Comparison of ENCODE assay signal across 22 cellular contexts in the genomic region with DNA sequence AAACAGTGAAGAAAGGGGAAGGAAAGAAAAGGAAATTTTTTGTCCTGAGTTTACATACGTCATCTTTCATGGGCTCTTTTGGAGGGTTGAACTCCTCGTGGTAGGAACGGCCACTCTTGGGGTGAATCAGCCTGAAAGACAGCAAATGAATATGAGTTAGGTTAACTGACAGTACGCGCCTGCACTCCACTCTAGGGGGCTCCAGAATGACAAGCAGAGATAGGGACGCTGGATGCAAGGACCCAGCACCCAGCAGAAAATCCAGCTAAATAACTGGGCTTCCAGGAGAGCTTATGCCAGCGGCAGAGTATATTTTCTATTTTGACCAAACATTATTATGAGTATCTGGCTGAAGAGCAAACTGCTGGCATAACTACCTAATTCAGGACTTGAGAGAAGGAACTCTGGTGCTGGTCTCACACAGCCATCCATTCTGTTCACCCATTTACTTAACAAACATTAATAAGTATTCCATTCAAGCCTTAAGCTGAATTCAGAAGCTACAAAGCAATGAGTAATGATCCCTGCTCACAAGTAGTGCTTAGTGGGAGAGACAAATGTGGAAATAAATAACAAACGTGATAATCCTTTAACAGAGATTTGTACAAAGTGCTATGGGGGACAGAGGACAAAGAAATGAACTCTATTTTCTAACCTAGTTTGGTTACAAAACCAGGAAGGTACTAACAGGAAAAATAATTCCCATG. TPM values are rescaled to one million over a fixed set of nuclear protein-coding genes. Genes with fewer than 3 reads are reported as not detected.
DNase-seq lines count a peak whose midpoint lies in the region; ATAC-seq and TF ChIP-seq lines count a peak whose summit lies in the region.
"Had no signal": no experiment of that assay in that cellular context is flagged by ENCODE, and none has a peak within 500 bp of the region (broad histone marks: within the 10 kb centered on the region; RNA-seq: fewer than 3 reads in every experiment).

No MANE protein-coding gene starts in this region.

- no peak overlapping the region for H3K27ac ChIP-seq in OCI-LY7 (ENCODE audit: low read depth, low read length, poor library complexity, severe bottlenecking)
- peak overlapping the region in 44 of 59 donors; percentile 2 to 77 (median 48) for H3K27ac ChIP-seq in dorsolateral prefrontal cortex
- H3K27ac ChIP-seq in smooth muscle cell (ENCODE audit: low read depth): no peak overlapping the region
- H3K27ac ChIP-seq: lower lobe of right lung, vagina had no signal

- H3K4me3 Mint-ChIP-seq in T-helper 1 cell treated with Interleukin-12 subunit alpha and Interleukin-12 subunit beta and Interleukin-4 antibody, amounts not matched to agents 30 μg/mL and 1 μg/mL, for 36 hours: no peak overlapping the region
- H3K4me3 Mint-ChIP-seq in progenitor cell of endocrine pancreas (ENCODE audit: low read depth): no peak overlapping the region
- H3K4me3 Mint-ChIP-seq: activated B cell treated with CpG ODN at 0.5 μM for 24 hours; activated CD4-positive, alpha-beta memory T cell treated with anti-CD3 and anti-CD28 coated beads, Interleukin-2, amount 10 ng/mL, durations not matched to agents 7 days and 5 days; activated naive CD4-positive, alpha-beta T cell treated with anti-CD3 and anti-CD28 coated beads, Interleukin-2, amount 10 ng/mL, durations not matched to agents 7 days and 5 days; immature natural killer cell; T-cell had no signal

- CTCF ChIA-PET in OCI-LY7 (lab: Charles Lee; ENCODE audit: unreplicated experiment): interaction anchor here (0.8 kb wide), 1 partner anchor 26 kb away, joined by 3 read pairs; no protein-coding TSS in a partner anchor

- no peaks in the 10 kb centered on the region for H3K27me3 Mint-ChIP-seq in T-helper 1 cell treated with Interleukin-12 subunit alpha and Interleukin-12 subunit beta and Interleukin-4 antibody, amounts not matched to agents 30 μg/mL and 1 μg/mL, for 36 hours (ENCODE audit: low read depth)
- H3K27me3 Mint-ChIP-seq in progenitor cell of endocrine pancreas: no peaks in the 10 kb centered on the region
- H3K27me3 Mint-ChIP-seq: activated B cell treated with CpG ODN at 0.5 μM for 24 hours; activated CD4-positive, alpha-beta memory T cell treated with anti-CD3 and anti-CD28 coated beads, Interleukin-2, amount 10 ng/mL, durations not matched to agents 7 days and 5 days; activated naive CD4-positive, alpha-beta T cell treated with anti-CD3 and anti-CD28 coated beads, Interleukin-2, amount 10 ng/mL, durations not matched to agents 7 days and 5 days; T-cell had no signal

- DNase-seq in T-helper 1 cell: no peak
- DNase-seq in OCI-LY7 (ENCODE audit: low spot score): no peak
- peak in 1 of 10 donors; percentile 49 for DNase-seq in dorsolateral prefrontal cortex
- DNase-seq in progenitor cell of endocrine pancreas (ENCODE audit: low spot score, unreplicated experiment): no peak
- DNase-seq in HCEC 1CT: no peak
- DNase-seq in smooth muscle cell (lab: John Stamatoyannopoulos, UW; ENCODE audit: unreplicated experiment): no peak
- DNase-seq: activated B cell treated with CpG ODN at 0.5 μM for 24 hours; activated CD4-positive, alpha-beta memory T cell treated with anti-CD3 and anti-CD28 coated beads, Interleukin-2, amount 10 ng/mL, durations not matched to agents 7 days and 5 days; activated naive CD4-positive, alpha-beta T cell treated with anti-CD3 and anti-CD28 coated beads, Interleukin-2, amount 10 ng/mL, durations not matched to agents 7 days and 5 days; activated T-cell treated with anti-CD3 and anti-CD28 coated beads, Interleukin-2, amount 50 U/mL, for 1 hour; BE2C; Caco-2; EL; immature natural killer cell; lower lobe of right lung; NCI-H1417; NCI-H524 treated with DMSO at 0.1 percent for 48 hours; Right ventricle myocardium superior; T-cell had no signal

- H3K9me2 ChIP-seq in OCI-LY7 (ENCODE audit: insufficient read depth, low read length): no peaks in the 10 kb centered on the region

- no peak overlapping the region for H2AFZ ChIP-seq in OCI-LY7 (ENCODE audit: low read length)
- H2AFZ ChIP-seq in smooth muscle cell (ENCODE audit: low read depth): no peak overlapping the region

- no peak overlapping the region for H3K4me3 ChIP-seq in OCI-LY7 (ENCODE audit: low read depth, low read length, poor library complexity, severe bottlenecking)
- H3K4me3 ChIP-seq in dorsolateral prefrontal cortex: no peak overlapping the region
- H3K4me3 ChIP-seq in smooth muscle cell: no peak overlapping the region
- H3K4me3 ChIP-seq: lower lobe of right lung, vagina had no signal

- no peaks in the 10 kb centered on the region for H3K4me1 ChIP-seq in OCI-LY7 (ENCODE audit: insufficient read depth, low read length, poor library complexity, severe bottlenecking)
- H3K4me1 ChIP-seq in smooth muscle cell (ENCODE audit: low read depth): peaks cover 5% of the 10 kb centered on the region
- H3K4me1 ChIP-seq: BE2C had no signal

- H3K9me3 ChIP-seq in OCI-LY7 (ENCODE audit: low read length): no peaks in the 10 kb centered on the region
- H3K9me3 ChIP-seq in smooth muscle cell (replicated peaks; ENCODE audit: low read depth): no peaks in the 10 kb centered on the region
- H3K9me3 ChIP-seq: BE2C, Caco-2, lower lobe of right lung, vagina had no signal

- POLR2A ChIA-PET in OCI-LY7 (lab: Charles Lee): interaction anchor here (0.5 to 0.6 kb wide), 2 partner anchors 8 to 831 kb away, joined by 3 read pairs; no protein-coding TSS in a partner anchor

- BruUV-seq in OCI-LY7 (replicated peaks; lab: Mats Ljungman, UMichigan): no TSS peak

- H4K20me1 ChIP-seq in OCI-LY7 (ENCODE audit: insufficient read depth, low read length) (no peaks in the 10 kb centered on the region), smooth muscle cell (ENCODE audit: low read depth) (no peaks in the 10 kb centered on the region)

- no peak overlapping the region for H3K9ac ChIP-seq in smooth muscle cell (ENCODE audit: low read depth)

- TF ChIP-seq CTCF in OCI-LY7 (conservative IDR thresholded peaks at IDR 0.05; ENCODE audit: low read length): peak; percentile 31; the same call in 1 of the 2 replicates
- peak in 28 of 56 donors; percentile 8 to 60 (median 30) for TF ChIP-seq CTCF in dorsolateral prefrontal cortex (IDR thresholded peaks at IDR 0.05 in 54 of 56, conservative IDR thresholded peaks at IDR 0.05 in 2 of 56; ENCODE audit: low read depth in 1 of 56, partially characterized antibody in 56 of 56)
- TF ChIP-seq CTCF in progenitor cell of endocrine pancreas (IDR thresholded peaks at IDR 0.05; ENCODE audit: unreplicated experiment): no peak
- no peak for TF ChIP-seq CTCF in smooth muscle cell (IDR thresholded peaks at IDR 0.05; ENCODE audit: borderline replicate concordance, insufficient read depth, poor library complexity, severe bottlenecking)

- no peaks in the 10 kb centered on the region for H3K9me3 Mint-ChIP-seq in T-helper 1 cell treated with Interleukin-12 subunit alpha and Interleukin-12 subunit beta and Interleukin-4 antibody, amounts not matched to agents 30 μg/mL and 1 μg/mL, for 36 hours
- no peaks in the 10 kb centered on the region for H3K9me3 Mint-ChIP-seq in progenitor cell of endocrine pancreas (ENCODE audit: low read depth)
- H3K9me3 Mint-ChIP-seq: activated B cell treated with CpG ODN at 0.5 μM for 24 hours; activated CD4-positive, alpha-beta memory T cell treated with anti-CD3 and anti-CD28 coated beads, Interleukin-2, amount 10 ng/mL, durations not matched to agents 7 days and 5 days; activated naive CD4-positive, alpha-beta T cell treated with anti-CD3 and anti-CD28 coated beads, Interleukin-2, amount 10 ng/mL, durations not matched to agents 7 days and 5 days; T-cell had no signal

- H3K36me3 ChIP-seq in OCI-LY7 (ENCODE audit: insufficient read depth, low read length): peaks cover 82% of the 10 kb centered on the region
- H3K36me3 ChIP-seq in smooth muscle cell (ENCODE audit: low read depth): peaks cover 6% of the 10 kb centered on the region

- 92% methylated on average over 8 of the region's 8 CpGs for WGBS in smooth muscle cell (ENCODE audit: low lambda C conversion rate)

- H3K27me3 ChIP-seq in dorsolateral prefrontal cortex (no peaks in the 10 kb centered on the region), smooth muscle cell (ENCODE audit: low read depth) (no peaks in the 10 kb centered on the region)
- H3K27me3 ChIP-seq: BE2C, vagina had no signal

- H3K79me2 ChIP-seq in OCI-LY7 (ENCODE audit: insufficient read depth, low read depth, low read length) (no peaks in the 10 kb centered on the region), smooth muscle cell (ENCODE audit: low read depth) (no peaks in the 10 kb centered on the region)

- H3K36me3 Mint-ChIP-seq in T-helper 1 cell treated with Interleukin-12 subunit alpha and Interleukin-12 subunit beta and Interleukin-4 antibody, amounts not matched to agents 30 μg/mL and 1 μg/mL, for 36 hours (ENCODE audit: low read depth): peaks cover 60% of the 10 kb centered on the region
- peaks cover 29% of the 10 kb centered on the region for H3K36me3 Mint-ChIP-seq in progenitor cell of endocrine pancreas (ENCODE audit: insufficient read depth)

- H3F3A ChIP-seq in smooth muscle cell (ENCODE audit: low read depth): peaks cover 4% of the 10 kb centered on the region

- H3K27ac Mint-ChIP-seq in T-helper 1 cell treated with Interleukin-12 subunit alpha and Interleukin-12 subunit beta and Interleukin-4 antibody, amounts not matched to agents 30 μg/mL and 1 μg/mL, for 36 hours: peak overlapping the region; percentile 23
- H3K27ac Mint-ChIP-seq in progenitor cell of endocrine pancreas: peak overlapping the region; percentile 39
- H3K27ac Mint-ChIP-seq: activated B cell treated with CpG ODN at 0.5 μM for 24 hours; activated CD4-positive, alpha-beta memory T cell treated with anti-CD3 and anti-CD28 coated beads, Interleukin-2, amount 10 ng/mL, durations not matched to agents 7 days and 5 days; activated naive CD4-positive, alpha-beta T cell treated with anti-CD3 and anti-CD28 coated beads, Interleukin-2, amount 10 ng/mL, durations not matched to agents 7 days and 5 days; T-cell had no signal

- peaks cover 10% of the 10 kb centered on the region for H3K4me1 Mint-ChIP-seq in T-helper 1 cell treated with Interleukin-12 subunit alpha and Interleukin-12 subunit beta and Interleukin-4 antibody, amounts not matched to agents 30 μg/mL and 1 μg/mL, for 36 hours (ENCODE audit: low read depth)
- peaks cover 13% of the 10 kb centered on the region for H3K4me1 Mint-ChIP-seq in progenitor cell of endocrine pancreas (ENCODE audit: low read depth)
- H3K4me1 Mint-ChIP-seq: activated B cell treated with CpG ODN at 0.5 μM for 24 hours, immature natural killer cell, T-cell had no signal

- no peak for ATAC-seq in HG03108 (IDR thresholded peaks at IDR 0.05; ENCODE audit: unreplicated experiment)
- ATAC-seq: T-cell had no signal

- intact Hi-C loops in OCI-LY7 (cut with micrococcal nuclease; ENCODE audit: unreplicated experiment): no loop called here
- intact Hi-C loops in dorsolateral prefrontal cortex (cut with DNase I): loop anchor here (2.0 to 10.0 kb wide), 3 partner anchors 72 to 82 kb away; no protein-coding TSS in a partner anchor

- H3K4me2 ChIP-seq in OCI-LY7 (ENCODE audit: low read length): no peak overlapping the region
- no peak overlapping the region for H3K4me2 ChIP-seq in smooth muscle cell

RNA-seq across cellular contexts. Expression of a gene that starts 22.1 kb away (rescaled TPM):
- 185 and 223 TPM in 2 replicates for total RNA-seq in OCI-LY7 (2014; rRNA removed; shearing (Covaris generic))
- total RNA-seq in OCI-LY7 (2022) (256 and 298 TPM in 2 replicates), dorsolateral prefrontal cortex (100 to 1,000 TPM in 6 of 120 experiments, 10 to 100 TPM in 114; 59.4 to 114 (median 81.1) TPM), progenitor cell of endocrine pancreas (115 and 116 TPM in 2 replicates), smooth muscle cell (89.8 and 132 TPM in 2 replicates)
- polyA plus RNA-seq in smooth muscle cell: 121 and 142 TPM in 2 replicates

RNA-seq across cellular contexts. Expression of a gene that starts 50.0 kb away (rescaled TPM):
- 21.1 and 23.0 TPM in 2 replicates for total RNA-seq in OCI-LY7 (2014; rRNA removed; shearing (Covaris generic))
- 33.6 and 36.8 TPM in 2 replicates for total RNA-seq in OCI-LY7 (2022)
- total RNA-seq in dorsolateral prefrontal cortex: 10 to 100 TPM; 19.7 to 42.6 (median 28.7) TPM
- 14.2 and 16.4 TPM in 2 replicates for total RNA-seq in progenitor cell of endocrine pancreas
- total RNA-seq in smooth muscle cell: 11.2 and 13.5 TPM in 2 replicates
- 12.3 and 13.8 TPM in 2 replicates for polyA plus RNA-seq in smooth muscle cell

Comparison
In these comparisons a context has a peak if more than half of its experiments do, and no peak if none do; other contexts are left out.
1. H3K27ac ChIP-seq: peak in dorsolateral prefrontal cortex (44 of 59); none in OCI-LY7 (single experiment) and smooth muscle cell (single experiment).